ENCODE assay signal across 10 cellular contexts in the genomic region with DNA sequence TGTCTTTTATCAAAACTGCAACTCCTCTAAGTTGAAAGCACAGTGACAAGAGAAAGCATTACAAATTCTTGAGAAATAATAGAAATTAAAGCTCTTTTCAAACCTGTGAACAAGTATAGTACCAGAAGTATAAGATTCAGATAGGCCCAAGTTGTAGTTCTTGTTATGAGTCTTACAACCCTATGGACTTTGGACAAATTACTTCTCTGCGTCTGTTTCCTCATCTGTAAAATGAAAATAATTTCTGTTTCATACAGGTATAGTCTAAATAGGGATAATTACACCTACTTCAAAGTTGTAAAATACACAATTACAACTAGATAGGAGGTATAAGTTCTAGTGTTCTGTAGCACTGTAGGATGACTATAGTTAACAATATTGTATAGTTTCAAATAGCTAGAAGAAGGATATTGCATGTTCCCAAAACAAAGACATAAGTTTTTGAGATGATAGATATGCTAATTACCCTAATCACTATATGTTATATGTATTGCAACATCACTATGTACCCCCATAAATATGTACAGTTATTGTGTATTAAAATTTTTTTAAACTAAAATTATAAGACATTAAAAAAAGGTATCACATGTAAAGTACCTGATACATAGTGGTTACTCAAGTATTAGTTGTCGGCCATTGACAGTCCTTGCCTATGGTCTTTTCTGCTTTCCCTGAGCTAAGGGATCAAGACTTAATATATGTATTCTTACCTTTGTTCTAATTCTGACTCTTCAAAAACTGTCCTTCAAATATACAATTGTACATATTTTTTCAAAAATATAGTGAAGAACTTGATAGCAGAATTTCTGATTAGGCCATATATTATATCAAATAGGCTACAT. TPM values are rescaled to one million over a fixed set of nuclear protein-coding genes. Genes with fewer than 3 reads are reported as not detected.
DNase-seq lines count a peak whose midpoint lies in the region; ATAC-seq, FAIRE-seq and TF ChIP-seq lines count a peak whose summit lies in the region.
"Had no signal": no experiment of that assay in that cellular context is flagged by ENCODE, and none has a peak within 500 bp of the region (broad histone marks: within the 10 kb centered on the region; RNA-seq: fewer than 3 reads in every experiment).

No MANE protein-coding gene starts in this region.

- POLR2A ChIA-PET in activated CD4-positive, alpha-beta memory T cell treated with anti-CD3 and anti-CD28 coated beads for 36 hours (lab: Charles Lee) = no interaction called here

- intact Hi-C loops in activated CD4-positive, alpha-beta memory T cell treated with anti-CD3 and anti-CD28 coated beads for 36 hours (cut with micrococcal nuclease) = no loop called here
- intact Hi-C loops in left colon (cut with DNase I, micrococcal nuclease) = loop anchor here in 1 of 2 donors (10.0 kb wide), 1 partner anchor 196 kb away; the partner anchor contains the start of gene NDUFA5
- intact Hi-C loops in head of caudate nucleus (cut with DNase I) = no loop called here

- ATAC-seq in left colon = peak; percentile 45
- ATAC-seq in GM18519 (IDR thresholded peaks at IDR 0.05; ENCODE audit: low FRiP score, unreplicated experiment) = no peak

- H3K36me3 Mint-ChIP-seq in activated CD4-positive, alpha-beta memory T cell treated with anti-CD3 and anti-CD28 coated beads for 36 hours = peaks cover 6% of the 10 kb centered on the region

- CTCF ChIA-PET in activated CD4-positive, alpha-beta memory T cell treated with anti-CD3 and anti-CD28 coated beads for 36 hours (lab: Charles Lee) = interaction anchor here (0.6 to 2.5 kb wide), 3 partner anchors 19 to 49 kb away, joined by 3 to 7 read pairs (median 3); no protein-coding TSS in a partner anchor

- FAIRE-seq in A204.1 (lab: Jason Lieb, UNC) = peak; percentile 48

- H3K27me3 Mint-ChIP-seq in activated CD4-positive, alpha-beta memory T cell treated with anti-CD3 and anti-CD28 coated beads for 36 hours = no peaks in the 10 kb centered on the region

- peak overlapping the region; percentile 30 for H3K4me3 Mint-ChIP-seq in activated CD4-positive, alpha-beta memory T cell treated with anti-CD3 and anti-CD28 coated beads for 36 hours

- no peaks in the 10 kb centered on the region for H3K9me3 Mint-ChIP-seq in activated CD4-positive, alpha-beta memory T cell treated with anti-CD3 and anti-CD28 coated beads for 36 hours
- H3K9me3 Mint-ChIP-seq: HFFc6 had no signal

- no peak for TF ChIP-seq CTCF in GM12865 (IDR thresholded peaks at IDR 0.05; ENCODE audit: insufficient read depth, low read depth, low read length, missing control alignments)

- H3K4me1 Mint-ChIP-seq in activated CD4-positive, alpha-beta memory T cell treated with anti-CD3 and anti-CD28 coated beads for 36 hours (ENCODE audit: low read depth) = peaks cover 44% of the 10 kb centered on the region

- peak overlapping the region; percentile 70 for H3K4me3 ChIP-seq in GM12865 (ENCODE audit: low read depth, low read length)

- DNase-seq in GM12865 (ENCODE audit: low read depth) = no peak
- no peak for DNase-seq in activated CD4-positive, alpha-beta memory T cell treated with anti-CD3 and anti-CD28 coated beads for 36 hours
- no peak for DNase-seq in left colon
- DNase-seq in head of caudate nucleus = no peak
- DNase-seq in HK-2 (ENCODE audit: unreplicated experiment) = no peak
- DNase-seq in retina = no peak
- DNase-seq: HFFc6, mesendoderm had no signal

- no peak overlapping the region for H3K27ac Mint-ChIP-seq in activated CD4-positive, alpha-beta memory T cell treated with anti-CD3 and anti-CD28 coated beads for 36 hours

RNA-seq across cellular contexts. Expression of gene WASL, which starts 1.8 kb away (rescaled TPM):
- 1 to 10 TPM; 5.1 to 5.9 TPM for total RNA-seq in activated CD4-positive, alpha-beta memory T cell treated with anti-CD3 and anti-CD28 coated beads for 36 hours
- 100 to 1,000 TPM in 1 of 2 donors, 10 to 100 TPM in 1; 93.3 to 108 TPM for total RNA-seq in left colon

Comparison
In these comparisons a context has a peak if more than half of its experiments do, and no peak if none do; other contexts are left out.
1. RNA of gene WASL, which starts 1.8 kb away (total RNA-seq): 93.3 to 108 TPM in left colon; 5.1 to 5.9 TPM in activated CD4-positive, alpha-beta memory T cell treated with anti-CD3 and anti-CD28 coated beads for 36 hours; every median in the first group is over 10 times any median in the second.